ENCODE assay signal across 18 cellular contexts in genomic region chr5:68932830-68933434, GRCh38.
DNase-seq lines count a peak whose midpoint lies in the region; TF ChIP-seq lines count a peak whose summit lies in the region.
"Had no signal": no experiment of that assay in that cellular context is flagged by ENCODE, and none has a peak within 500 bp of the region (broad histone marks: within the 10 kb centered on the region; RNA-seq: fewer than 3 reads in every experiment).

No MANE protein-coding gene starts in this region.

- WGBS in iPS DF 6.9 (ENCODE audit: insufficient coverage, insufficient read length), result no CpG with 5 or more reads among the region's 3 CpGs

- H3K4me3 ChIP-seq in GM12865 (ENCODE audit: low read depth, low read length) (no peak overlapping the region), iPS DF 6.9 (ENCODE audit: low read length) (no peak overlapping the region)
- H3K4me3 ChIP-seq: cardiac muscle cell, hepatocyte, lower lobe of right lung, PC-9 had no signal

- peaks cover 2% of the 10 kb centered on the region; the same call in 1 of the 2 replicates for H3K9me3 ChIP-seq in iPS DF 6.9 (ENCODE audit: control insufficient read depth, insufficient read depth, low read length)

- H3K4me1 ChIP-seq in iPS DF 6.9 (ENCODE audit: control insufficient read depth, insufficient read depth, low read length), result no peaks in the 10 kb centered on the region
- H3K4me1 ChIP-seq: lower lobe of right lung had no signal

- TF ChIP-seq CTCF in GM12865 (IDR thresholded peaks at IDR 0.05; ENCODE audit: insufficient read depth, low read depth, low read length, missing control alignments), result no peak

- H3K27ac ChIP-seq in iPS DF 6.9 (ENCODE audit: low read length), result no peak overlapping the region
- no peak overlapping the region for H3K27ac ChIP-seq in caudate nucleus (ENCODE audit: low read depth, low read length)
- H3K27ac ChIP-seq: 22Rv1, cardiac muscle cell, hepatocyte, lower lobe of right lung, PC-9 had no signal

- no peaks in the 10 kb centered on the region for H3K27me3 ChIP-seq in iPS DF 6.9 (ENCODE audit: control insufficient read depth, insufficient read depth, low read length)
- H3K27me3 ChIP-seq: cardiac muscle cell, hepatocyte had no signal

- no peaks in the 10 kb centered on the region for H3K36me3 ChIP-seq in iPS DF 6.9 (ENCODE audit: control insufficient read depth, insufficient read depth, low read length)
- H3K36me3 ChIP-seq: cardiac muscle cell, lower lobe of right lung had no signal

- DNase-seq in DMS 273 (lab: John Stamatoyannopoulos, UW; ENCODE audit: unreplicated experiment), result peak; percentile 61
- DNase-seq in DMS 273 treated with DMSO at 0.1 percent for 48 hours (lab: John Stamatoyannopoulos, UW), result no peak
- peak; percentile 40 for DNase-seq in GM12865 (ENCODE audit: low read depth)
- peak; percentile 9 for DNase-seq in T follicular helper cell (ENCODE audit: low read depth)
- DNase-seq in iPS DF 6.9 (ENCODE audit: low read depth, low spot score), result peak; percentile 64
- no peak for DNase-seq in Ammon's horn (ENCODE audit: low spot score)
- no peak for DNase-seq in caudate nucleus (lab: John Stamatoyannopoulos, UW)
- DNase-seq in GM19238 (ENCODE audit: insufficient read length, low spot score), result no peak
- DNase-seq: activated gamma-delta T cell, Calu3, KG1, lower lobe of right lung, NCI-H187 treated with DMSO at 0.1 percent for 48 hours, PC-9, SW 1271 had no signal

Comparison
In these comparisons a context has a peak if more than half of its experiments do, and no peak if none do; other contexts are left out.
1. DNase-seq: peak in DMS 273 (single experiment), GM12865 (single experiment), T follicular helper cell (single experiment) and iPS DF 6.9 (single experiment); none in DMS 273 treated with DMSO at 0.1 percent for 48 hours (single experiment), Ammon's horn (single experiment), caudate nucleus (0 of 61) and GM19238 (single experiment).